Comparison of ENCODE assay signal across 17 cellular contexts in the genomic region with DNA sequence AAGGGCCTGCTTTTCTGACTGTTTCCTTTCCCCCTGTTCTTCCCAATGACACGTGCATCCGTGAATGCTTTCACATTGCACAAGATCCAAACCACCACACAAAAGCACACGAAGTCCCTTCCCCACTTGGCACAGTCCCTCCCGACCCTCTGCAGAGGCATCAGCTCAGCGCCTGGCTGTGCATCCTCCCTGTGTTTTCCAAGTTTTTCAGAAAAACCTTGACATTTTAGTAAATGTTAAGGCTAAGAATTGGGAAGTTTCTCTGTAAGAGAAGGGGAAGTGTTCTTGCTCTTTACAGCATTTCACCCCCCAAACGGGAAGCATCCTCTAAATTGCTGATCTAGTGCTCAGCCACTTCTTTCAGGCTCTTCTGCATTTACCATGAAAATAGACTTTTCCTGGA.
DNase-seq lines count a peak whose midpoint lies in the region; ATAC-seq, FAIRE-seq and TF ChIP-seq lines count a peak whose summit lies in the region.
"Had no signal": no experiment of that assay in that cellular context is flagged by ENCODE, and none has a peak within 500 bp of the region (broad histone marks: within the 10 kb centered on the region; RNA-seq: fewer than 3 reads in every experiment).

No MANE protein-coding gene starts in this region.

- no peak overlapping the region for H3K9ac ChIP-seq in BLaER1
- H3K9ac ChIP-seq in K562 (ENCODE audit: insufficient read depth in 1 of 2, low read depth in 2 of 2, low read length in 2 of 2) = no peak overlapping the region

- WGBS in K562 (ENCODE audit: insufficient coverage, low coverage, missing lambda C conversion rate) = 8% methylated on average over 5 of the region's 6 CpGs

- no peak for TF ChIP-seq POLR2A in K562 (conservative IDR thresholded peaks at IDR 0.05)

- no peak for FAIRE-seq in K562 (lab: Jason Lieb, UNC)

- H4K20me1 ChIP-seq in BLaER1 (no peaks in the 10 kb centered on the region), K562 (replicated peaks; ENCODE audit: control insufficient read depth, insufficient read depth, low read length) (no peaks in the 10 kb centered on the region)

- intact Hi-C loops in K562 (cut with micrococcal nuclease) = no loop called here

- no peak overlapping the region for H3K27ac ChIP-seq in BLaER1
- no peak overlapping the region for H3K27ac ChIP-seq in K562 (ENCODE audit: extremely low read depth, low read depth, low read length)
- H3K27ac ChIP-seq: epithelial cell of prostate, PC-9 had no signal

- in situ Hi-C loops in K562 (cut with MboI) = no loop called here

- CTCF ChIA-PET in K562 (lab: Yijun Ruan, JAX; ENCODE audit: low intra/inter-chr PET ratio) = no interaction called here

- H3K27me3 ChIP-seq in BLaER1 (no peaks in the 10 kb centered on the region), K562 (ENCODE audit: control insufficient read depth in 2 of 2, insufficient read depth in 2 of 2, low read length in 2 of 2) (peaks cover 0 to 13% of the 10 kb centered on the region in 2 experiments; a peak in 3 of 5 replicates)

- H3K4me3 ChIP-seq in BLaER1 = no peak overlapping the region
- H3K4me3 ChIP-seq in K562 = no peak overlapping the region
- H3K4me3 ChIP-seq: PC-9 had no signal

- H3K36me3 ChIP-seq in BLaER1 (no peaks in the 10 kb centered on the region), K562 (ENCODE audit: control insufficient read depth, insufficient read depth, low read length) (no peaks in the 10 kb centered on the region)

- no peaks in the 10 kb centered on the region for H3K9me1 ChIP-seq in K562 (ENCODE audit: control insufficient read depth, insufficient read depth, low read length)

- H3K4me2 ChIP-seq in BLaER1 (peak overlapping the region; percentile 8; the same call in 1 of the 2 replicates), K562 (ENCODE audit: insufficient read depth, low read length) (no peak overlapping the region)
- H3K4me2 ChIP-seq: PC-9 had no signal

- DNase-seq in LHCN-M2 (ENCODE audit: low read depth) (peak; percentile 9), K562 (ENCODE audit: extremely low read depth in 1 of 4, low spot score in 3 of 4) (no peak), midbrain (lab: John Stamatoyannopoulos, UW) (peak; percentile 46), HuH-7 (ENCODE audit: low spot score) (no peak)
- DNase-seq: activated CD4-positive, alpha-beta T cell treated with anti-CD3 and anti-CD28 coated beads, Interleukin-2, amount 50 U/mL, for 4 hours; activated gamma-delta T cell treated with Interleukin-2 at 50 U/mL for 16 hours; H7; mammary epithelial cell; NCI-H1048; NCI-H2227 treated with DMSO at 0.1 percent for 48 hours; PC-9; stimulated activated CD8-positive, alpha-beta memory T cell treated with anti-CD3 and anti-CD28 coated beads, Interleukin-4, amount 100 ng/mL, for 48 hours had no signal

- no peaks in the 10 kb centered on the region for H3K79me2 ChIP-seq in K562 (ENCODE audit: control insufficient read depth, insufficient read depth, low read length)

- POLR2A ChIA-PET in K562 (lab: Yijun Ruan, JAX) = no interaction called here

- H3K4me1 ChIP-seq in BLaER1 (peaks cover 6% of the 10 kb centered on the region; the same call in 1 of the 2 replicates), K562 (replicated peaks in 1 of 2; ENCODE audit: control insufficient read depth in 2 of 2, insufficient read depth in 2 of 2, low read length in 2 of 2) (peaks cover 0 to 4% of the 10 kb centered on the region in 2 experiments; a peak in 1 of 5 replicates)

- ATAC-seq in K562 = no peak
- ATAC-seq in GM18870 (IDR thresholded peaks at IDR 0.05; ENCODE audit: unreplicated experiment) = no peak
- ATAC-seq in HG02642 (IDR thresholded peaks at IDR 0.05; ENCODE audit: poor library complexity, unreplicated experiment) = no peak
- ATAC-seq in HG03280 (IDR thresholded peaks at IDR 0.05; ENCODE audit: unreplicated experiment) = no peak

- no peak for TF ChIP-seq CTCF in K562 (IDR thresholded peaks at IDR 0.05 in 2 of 3, conservative IDR thresholded peaks at IDR 0.05 in 1 of 3; ENCODE audit: insufficient read depth in 2 of 3, low read depth in 1 of 3, low read length in 3 of 3)

- BruUV-seq in K562 (replicated peaks; lab: Mats Ljungman, UMichigan) = no TSS peak

- H2AFZ ChIP-seq in K562 (ENCODE audit: low read depth, low read length) = no peak overlapping the region; the same call in 1 of the 2 replicates
- H2AFZ ChIP-seq: PC-9 had no signal

- no peak for TF ChIP-seq EP300 in K562 (IDR thresholded peaks at IDR 0.05; ENCODE audit: low read length)

- no peak for TF ChIP-seq RAD21 in K562 (CRISPR knock-in tag; conservative IDR thresholded peaks at IDR 0.05 in 1 of 2, IDR thresholded peaks at IDR 0.05 in 1 of 2)

- H3K9me3 ChIP-seq in BLaER1 (peaks cover 10% of the 10 kb centered on the region), K562 (replicated peaks; ENCODE audit: control insufficient read depth, insufficient read depth, low read depth, low read length) (no peaks in the 10 kb centered on the region)

TF ChIP-seq in K562, 482 proteins besides CTCF, POLR2A, EP300 and RAD21 (continues in another document):
- TF ChIP-seq, protein P1, sequence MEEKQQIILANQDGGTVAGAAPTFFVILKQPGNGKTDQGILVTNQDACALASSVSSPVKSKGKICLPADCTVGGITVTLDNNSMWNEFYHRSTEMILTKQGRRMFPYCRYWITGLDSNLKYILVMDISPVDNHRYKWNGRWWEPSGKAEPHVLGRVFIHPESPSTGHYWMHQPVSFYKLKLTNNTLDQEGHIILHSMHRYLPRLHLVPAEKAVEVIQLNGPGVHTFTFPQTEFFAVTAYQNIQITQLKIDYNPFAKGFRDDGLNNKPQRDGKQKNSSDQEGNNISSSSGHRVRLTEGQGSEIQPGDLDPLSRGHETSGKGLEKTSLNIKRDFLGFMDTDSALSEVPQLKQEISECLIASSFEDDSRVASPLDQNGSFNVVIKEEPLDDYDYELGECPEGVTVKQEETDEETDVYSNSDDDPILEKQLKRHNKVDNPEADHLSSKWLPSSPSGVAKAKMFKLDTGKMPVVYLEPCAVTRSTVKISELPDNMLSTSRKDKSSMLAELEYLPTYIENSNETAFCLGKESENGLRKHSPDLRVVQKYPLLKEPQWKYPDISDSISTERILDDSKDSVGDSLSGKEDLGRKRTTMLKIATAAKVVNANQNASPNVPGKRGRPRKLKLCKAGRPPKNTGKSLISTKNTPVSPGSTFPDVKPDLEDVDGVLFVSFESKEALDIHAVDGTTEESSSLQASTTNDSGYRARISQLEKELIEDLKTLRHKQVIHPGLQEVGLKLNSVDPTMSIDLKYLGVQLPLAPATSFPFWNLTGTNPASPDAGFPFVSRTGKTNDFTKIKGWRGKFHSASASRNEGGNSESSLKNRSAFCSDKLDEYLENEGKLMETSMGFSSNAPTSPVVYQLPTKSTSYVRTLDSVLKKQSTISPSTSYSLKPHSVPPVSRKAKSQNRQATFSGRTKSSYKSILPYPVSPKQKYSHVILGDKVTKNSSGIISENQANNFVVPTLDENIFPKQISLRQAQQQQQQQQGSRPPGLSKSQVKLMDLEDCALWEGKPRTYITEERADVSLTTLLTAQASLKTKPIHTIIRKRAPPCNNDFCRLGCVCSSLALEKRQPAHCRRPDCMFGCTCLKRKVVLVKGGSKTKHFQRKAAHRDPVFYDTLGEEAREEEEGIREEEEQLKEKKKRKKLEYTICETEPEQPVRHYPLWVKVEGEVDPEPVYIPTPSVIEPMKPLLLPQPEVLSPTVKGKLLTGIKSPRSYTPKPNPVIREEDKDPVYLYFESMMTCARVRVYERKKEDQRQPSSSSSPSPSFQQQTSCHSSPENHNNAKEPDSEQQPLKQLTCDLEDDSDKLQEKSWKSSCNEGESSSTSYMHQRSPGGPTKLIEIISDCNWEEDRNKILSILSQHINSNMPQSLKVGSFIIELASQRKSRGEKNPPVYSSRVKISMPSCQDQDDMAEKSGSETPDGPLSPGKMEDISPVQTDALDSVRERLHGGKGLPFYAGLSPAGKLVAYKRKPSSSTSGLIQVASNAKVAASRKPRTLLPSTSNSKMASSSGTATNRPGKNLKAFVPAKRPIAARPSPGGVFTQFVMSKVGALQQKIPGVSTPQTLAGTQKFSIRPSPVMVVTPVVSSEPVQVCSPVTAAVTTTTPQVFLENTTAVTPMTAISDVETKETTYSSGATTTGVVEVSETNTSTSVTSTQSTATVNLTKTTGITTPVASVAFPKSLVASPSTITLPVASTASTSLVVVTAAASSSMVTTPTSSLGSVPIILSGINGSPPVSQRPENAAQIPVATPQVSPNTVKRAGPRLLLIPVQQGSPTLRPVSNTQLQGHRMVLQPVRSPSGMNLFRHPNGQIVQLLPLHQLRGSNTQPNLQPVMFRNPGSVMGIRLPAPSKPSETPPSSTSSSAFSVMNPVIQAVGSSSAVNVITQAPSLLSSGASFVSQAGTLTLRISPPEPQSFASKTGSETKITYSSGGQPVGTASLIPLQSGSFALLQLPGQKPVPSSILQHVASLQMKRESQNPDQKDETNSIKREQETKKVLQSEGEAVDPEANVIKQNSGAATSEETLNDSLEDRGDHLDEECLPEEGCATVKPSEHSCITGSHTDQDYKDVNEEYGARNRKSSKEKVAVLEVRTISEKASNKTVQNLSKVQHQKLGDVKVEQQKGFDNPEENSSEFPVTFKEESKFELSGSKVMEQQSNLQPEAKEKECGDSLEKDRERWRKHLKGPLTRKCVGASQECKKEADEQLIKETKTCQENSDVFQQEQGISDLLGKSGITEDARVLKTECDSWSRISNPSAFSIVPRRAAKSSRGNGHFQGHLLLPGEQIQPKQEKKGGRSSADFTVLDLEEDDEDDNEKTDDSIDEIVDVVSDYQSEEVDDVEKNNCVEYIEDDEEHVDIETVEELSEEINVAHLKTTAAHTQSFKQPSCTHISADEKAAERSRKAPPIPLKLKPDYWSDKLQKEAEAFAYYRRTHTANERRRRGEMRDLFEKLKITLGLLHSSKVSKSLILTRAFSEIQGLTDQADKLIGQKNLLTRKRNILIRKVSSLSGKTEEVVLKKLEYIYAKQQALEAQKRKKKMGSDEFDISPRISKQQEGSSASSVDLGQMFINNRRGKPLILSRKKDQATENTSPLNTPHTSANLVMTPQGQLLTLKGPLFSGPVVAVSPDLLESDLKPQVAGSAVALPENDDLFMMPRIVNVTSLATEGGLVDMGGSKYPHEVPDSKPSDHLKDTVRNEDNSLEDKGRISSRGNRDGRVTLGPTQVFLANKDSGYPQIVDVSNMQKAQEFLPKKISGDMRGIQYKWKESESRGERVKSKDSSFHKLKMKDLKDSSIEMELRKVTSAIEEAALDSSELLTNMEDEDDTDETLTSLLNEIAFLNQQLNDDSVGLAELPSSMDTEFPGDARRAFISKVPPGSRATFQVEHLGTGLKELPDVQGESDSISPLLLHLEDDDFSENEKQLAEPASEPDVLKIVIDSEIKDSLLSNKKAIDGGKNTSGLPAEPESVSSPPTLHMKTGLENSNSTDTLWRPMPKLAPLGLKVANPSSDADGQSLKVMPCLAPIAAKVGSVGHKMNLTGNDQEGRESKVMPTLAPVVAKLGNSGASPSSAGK (IDR thresholded peaks at IDR 0.05) = 0 out of 2 replicates have a peak, but pooled peaks have one; percentile 29
- TF ChIP-seq MTA3 (IDR thresholded peaks at IDR 0.05; ENCODE audit: borderline replicate concordance) (no peak), RBM34 (IDR thresholded peaks at IDR 0.05; ENCODE audit: borderline replicate concordance, insufficient read depth, low read length) (no peak), L3MBTL2 (IDR thresholded peaks at IDR 0.05) (0 out of 2 replicates have a peak, but pooled peaks have one; percentile 26), NCOA4 (IDR thresholded peaks at IDR 0.05; ENCODE audit: partially characterized antibody) (no peak)

Comparison
In these comparisons a context has a peak if more than half of its experiments do, and no peak if none do; other contexts are left out.
1. DNase-seq: peak in LHCN-M2 (single experiment) and midbrain (single experiment); none in K562 (0 of 4) and HuH-7 (single experiment).